1 cellular context compared by ENCODE assay signal in genomic region chrX:153626863-153627674, GRCh38.
TF ChIP-seq lines count a peak whose summit lies in the region.

No MANE protein-coding gene starts in this region.

TF ChIP-seq in HepG2, 621 proteins besides CTCF, POLR2A, EP300 and RAD21 (continued from another document and continues in another):
- no peak for TF ChIP-seq ARID3A (IDR thresholded peaks at IDR 0.05; ENCODE audit: low read depth, low read length)
- TF ChIP-seq KDM1A (CRISPR knock-in tag; IDR thresholded peaks at IDR 0.05), result no peak
- no peak for TF ChIP-seq ZNF274 (CRISPR knock-in tag; IDR thresholded peaks at IDR 0.05)
- TF ChIP-seq ZNF224 (CRISPR knock-in tag; IDR thresholded peaks at IDR 0.05), result no peak
- TF ChIP-seq, protein P1, sequence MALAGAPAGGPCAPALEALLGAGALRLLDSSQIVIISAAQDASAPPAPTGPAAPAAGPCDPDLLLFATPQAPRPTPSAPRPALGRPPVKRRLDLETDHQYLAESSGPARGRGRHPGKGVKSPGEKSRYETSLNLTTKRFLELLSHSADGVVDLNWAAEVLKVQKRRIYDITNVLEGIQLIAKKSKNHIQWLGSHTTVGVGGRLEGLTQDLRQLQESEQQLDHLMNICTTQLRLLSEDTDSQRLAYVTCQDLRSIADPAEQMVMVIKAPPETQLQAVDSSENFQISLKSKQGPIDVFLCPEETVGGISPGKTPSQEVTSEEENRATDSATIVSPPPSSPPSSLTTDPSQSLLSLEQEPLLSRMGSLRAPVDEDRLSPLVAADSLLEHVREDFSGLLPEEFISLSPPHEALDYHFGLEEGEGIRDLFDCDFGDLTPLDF (CRISPR knock-in tag; IDR thresholded peaks at IDR 0.05), result no peak
- no peak for TF ChIP-seq ZNF441 (CRISPR knock-in tag; IDR thresholded peaks at IDR 0.05; ENCODE audit: borderline replicate concordance)
- TF ChIP-seq CBX1 (IDR thresholded peaks at IDR 0.05; ENCODE audit: low read depth), result peak; percentile 39
- TF ChIP-seq ZEB1 (IDR thresholded peaks at IDR 0.05; ENCODE audit: insufficient replicate concordance, low read depth), result no peak
- TF ChIP-seq ZFP62 (CRISPR knock-in tag; IDR thresholded peaks at IDR 0.05), result no peak
- no peak for TF ChIP-seq ZNF614 (CRISPR knock-in tag; IDR thresholded peaks at IDR 0.05; ENCODE audit: borderline replicate concordance)
- peak; percentile 82; the same call in 1 of the 2 replicates for TF ChIP-seq ZNF746 (CRISPR knock-in tag; IDR thresholded peaks at IDR 0.05)
- TF ChIP-seq TOPORS (CRISPR knock-in tag; IDR thresholded peaks at IDR 0.05), result no peak
- no peak for TF ChIP-seq ZNF646 (CRISPR knock-in tag; IDR thresholded peaks at IDR 0.05)
- TF ChIP-seq MTERF4 (CRISPR knock-in tag; IDR thresholded peaks at IDR 0.05), result no peak
- TF ChIP-seq HNRNPH1 (optimal IDR thresholded peaks at IDR 0.05; ENCODE audit: low read depth, low read length), result no peak
- TF ChIP-seq, protein P2, sequence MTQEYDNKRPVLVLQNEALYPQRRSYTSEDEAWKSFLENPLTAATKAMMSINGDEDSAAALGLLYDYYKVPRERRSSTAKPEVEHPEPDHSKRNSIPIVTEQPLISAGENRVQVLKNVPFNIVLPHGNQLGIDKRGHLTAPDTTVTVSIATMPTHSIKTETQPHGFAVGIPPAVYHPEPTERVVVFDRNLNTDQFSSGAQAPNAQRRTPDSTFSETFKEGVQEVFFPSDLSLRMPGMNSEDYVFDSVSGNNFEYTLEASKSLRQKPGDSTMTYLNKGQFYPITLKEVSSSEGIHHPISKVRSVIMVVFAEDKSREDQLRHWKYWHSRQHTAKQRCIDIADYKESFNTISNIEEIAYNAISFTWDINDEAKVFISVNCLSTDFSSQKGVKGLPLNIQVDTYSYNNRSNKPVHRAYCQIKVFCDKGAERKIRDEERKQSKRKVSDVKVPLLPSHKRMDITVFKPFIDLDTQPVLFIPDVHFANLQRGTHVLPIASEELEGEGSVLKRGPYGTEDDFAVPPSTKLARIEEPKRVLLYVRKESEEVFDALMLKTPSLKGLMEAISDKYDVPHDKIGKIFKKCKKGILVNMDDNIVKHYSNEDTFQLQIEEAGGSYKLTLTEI (CRISPR knock-in tag; conservative IDR thresholded peaks at IDR 0.05), result no peak
- peak; percentile 91 for TF ChIP-seq MED1 (CRISPR knock-in tag; IDR thresholded peaks at IDR 0.05)
- TF ChIP-seq SKIL (CRISPR knock-in tag; IDR thresholded peaks at IDR 0.05; ENCODE audit: borderline replicate concordance), result peak; percentile 82
- TF ChIP-seq THAP7 (CRISPR knock-in tag; IDR thresholded peaks at IDR 0.05), result no peak
- TF ChIP-seq ARID5B (CRISPR knock-in tag; IDR thresholded peaks at IDR 0.05), result peak; percentile 67
- TF ChIP-seq MLLT10 (CRISPR knock-in tag; IDR thresholded peaks at IDR 0.05), result no peak
- TF ChIP-seq, protein P3, sequence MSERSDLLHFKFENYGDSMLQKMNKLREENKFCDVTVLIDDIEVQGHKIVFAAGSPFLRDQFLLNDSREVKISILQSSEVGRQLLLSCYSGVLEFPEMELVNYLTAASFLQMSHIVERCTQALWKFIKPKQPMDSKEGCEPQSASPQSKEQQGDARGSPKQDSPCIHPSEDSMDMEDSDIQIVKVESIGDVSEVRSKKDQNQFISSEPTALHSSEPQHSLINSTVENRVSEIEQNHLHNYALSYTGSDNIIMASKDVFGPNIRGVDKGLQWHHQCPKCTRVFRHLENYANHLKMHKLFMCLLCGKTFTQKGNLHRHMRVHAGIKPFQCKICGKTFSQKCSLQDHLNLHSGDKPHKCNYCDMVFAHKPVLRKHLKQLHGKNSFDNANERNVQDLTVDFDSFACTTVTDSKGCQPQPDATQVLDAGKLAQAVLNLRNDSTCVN (CRISPR knock-in tag; IDR thresholded peaks at IDR 0.05; ENCODE audit: borderline replicate concordance), result peak; percentile 97
- TF ChIP-seq ZNF552 (CRISPR knock-in tag; IDR thresholded peaks at IDR 0.05; ENCODE audit: borderline replicate concordance), result no peak
- TF ChIP-seq U2AF2 (IDR thresholded peaks at IDR 0.05; ENCODE audit: low read depth, low read length), result no peak
- no peak for TF ChIP-seq RFXAP (CRISPR knock-in tag; IDR thresholded peaks at IDR 0.05; ENCODE audit: borderline replicate concordance)
- no peak for TF ChIP-seq SMAD9 (CRISPR knock-in tag; IDR thresholded peaks at IDR 0.05)
- TF ChIP-seq, protein P4, sequence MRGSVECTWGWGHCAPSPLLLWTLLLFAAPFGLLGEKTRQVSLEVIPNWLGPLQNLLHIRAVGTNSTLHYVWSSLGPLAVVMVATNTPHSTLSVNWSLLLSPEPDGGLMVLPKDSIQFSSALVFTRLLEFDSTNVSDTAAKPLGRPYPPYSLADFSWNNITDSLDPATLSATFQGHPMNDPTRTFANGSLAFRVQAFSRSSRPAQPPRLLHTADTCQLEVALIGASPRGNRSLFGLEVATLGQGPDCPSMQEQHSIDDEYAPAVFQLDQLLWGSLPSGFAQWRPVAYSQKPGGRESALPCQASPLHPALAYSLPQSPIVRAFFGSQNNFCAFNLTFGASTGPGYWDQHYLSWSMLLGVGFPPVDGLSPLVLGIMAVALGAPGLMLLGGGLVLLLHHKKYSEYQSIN (CRISPR knock-in tag; IDR thresholded peaks at IDR 0.05; ENCODE audit: borderline replicate concordance), result 0 out of 2 replicates have a peak, but pooled peaks have one; percentile 23
- TF ChIP-seq HNRNPLL (IDR thresholded peaks at IDR 0.05; ENCODE audit: low read depth, low read length, poor library complexity, severe bottlenecking), result no peak
- TF ChIP-seq STAT6 (CRISPR knock-in tag; IDR thresholded peaks at IDR 0.05; ENCODE audit: borderline replicate concordance), result no peak
